8 cellular contexts compared by ENCODE assay signal in the genomic region with DNA sequence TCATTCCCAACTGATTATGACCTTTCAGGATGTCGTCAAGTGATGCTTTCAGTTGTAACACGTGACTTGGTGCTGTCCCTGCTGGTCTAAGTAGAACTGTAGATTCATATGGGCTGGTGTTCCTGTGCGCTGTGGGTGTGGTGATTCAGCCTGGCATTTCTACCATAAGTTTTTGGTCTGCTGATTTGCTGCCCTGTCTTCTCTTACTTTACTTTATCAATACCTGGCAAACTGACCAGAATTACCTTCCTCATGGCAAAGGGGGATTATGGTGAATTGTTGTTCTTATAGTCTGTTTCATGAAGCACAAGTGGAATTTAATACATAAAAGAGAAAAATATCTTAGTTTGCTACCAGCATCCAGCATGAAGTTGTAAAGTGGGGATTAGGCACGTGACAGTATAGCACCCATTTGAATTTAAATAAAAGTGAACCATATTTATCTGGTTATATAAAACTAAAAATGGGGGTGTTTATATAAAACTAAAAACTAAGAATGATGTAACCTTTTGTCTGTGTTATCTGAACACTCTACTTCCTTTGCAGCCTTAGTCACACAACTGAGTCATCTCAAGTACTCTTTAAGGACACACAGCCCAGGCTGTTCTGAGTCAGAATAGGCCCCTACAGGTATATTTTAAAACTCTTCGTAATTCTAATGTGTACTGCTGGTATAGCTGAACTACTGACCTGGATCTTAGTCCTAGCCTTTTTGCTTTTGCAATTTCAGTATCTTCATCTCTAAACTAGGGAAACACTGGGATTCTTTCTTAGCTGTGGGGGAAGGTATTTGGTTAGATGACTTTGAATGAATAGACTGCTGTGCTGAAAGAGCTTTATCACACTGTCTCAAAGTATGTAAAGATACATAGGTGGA. TPM values are rescaled to one million over a fixed set of nuclear protein-coding genes. Genes with fewer than 3 reads are reported as not detected.
A peak's percentile ranks its signal among the peaks of the same experiment; 100 is the strongest.
DNase-seq lines count a peak whose midpoint lies in the region; ATAC-seq and TF ChIP-seq lines count a peak whose summit lies in the region.

No MANE protein-coding gene starts in this region.

- ATAC-seq in Right ventricle myocardium inferior, result peak; percentile 57
- ATAC-seq in Right ventricle myocardium superior (ENCODE audit: poor library complexity), result no peak
- ATAC-seq in HG03432 (IDR thresholded peaks at IDR 0.05; ENCODE audit: unreplicated experiment), result peak; percentile 91

- DNase-seq in Right ventricle myocardium inferior (ENCODE audit: missing footprints) (no peak), Right ventricle myocardium superior (no peak), epithelial cell of esophagus (ENCODE audit: low read depth) (peak; percentile 95), pulmonary artery endothelial cell (ENCODE audit: low read depth, low spot score) (peak; percentile 72), DMS114 treated with DMSO at 0.1 percent for 48 hours (lab: John Stamatoyannopoulos, UW; ENCODE audit: unreplicated experiment) (no peak), COR-L47 (lab: John Stamatoyannopoulos, UW) (no peak)
- peak; percentile 77 for DNase-seq in activated CD4-positive, alpha-beta T cell treated with anti-CD3 and anti-CD28 coated beads for 48 hours

- no peak for TF ChIP-seq CTCF in epithelial cell of esophagus (IDR thresholded peaks at IDR 0.05; ENCODE audit: insufficient read depth, low read depth, low read length, missing control alignments)

- intact Hi-C loops in Right ventricle myocardium inferior (cut with DNase I), result no loop called here
- intact Hi-C loops in Right ventricle myocardium superior (cut with DNase I), result no loop called here

- H3K4me3 ChIP-seq in epithelial cell of esophagus (ENCODE audit: low read length), result no peak overlapping the region

RNA-seq across cellular contexts. Expression of gene TTC19, which starts 28.3 kb away (rescaled TPM):
- total RNA-seq in Right ventricle myocardium inferior (18.9 TPM), Right ventricle myocardium superior (19.0 TPM), pulmonary artery endothelial cell (47.2 and 60.4 TPM in 2 replicates)

RNA-seq across cellular contexts. Expression of gene ZSWIM7, which starts 28.4 kb away (rescaled TPM):
- total RNA-seq in Right ventricle myocardium inferior (24.8 TPM), Right ventricle myocardium superior (21.0 TPM), pulmonary artery endothelial cell (15.7 and 17.8 TPM in 2 replicates)

Comparison
In these comparisons a context has a peak if more than half of its experiments do, and no peak if none do; other contexts are left out.
1. DNase-seq: peak in activated CD4-positive, alpha-beta T cell treated with anti-CD3 and anti-CD28 coated beads for 48 hours (single experiment), epithelial cell of esophagus (single experiment) and pulmonary artery endothelial cell (single experiment); none in Right ventricle myocardium inferior (single experiment), Right ventricle myocardium superior (single experiment), DMS114 treated with DMSO at 0.1 percent for 48 hours (single experiment) and COR-L47 (single experiment).